Comparison of ENCODE assay signal across 9 cellular contexts in the genomic region with DNA sequence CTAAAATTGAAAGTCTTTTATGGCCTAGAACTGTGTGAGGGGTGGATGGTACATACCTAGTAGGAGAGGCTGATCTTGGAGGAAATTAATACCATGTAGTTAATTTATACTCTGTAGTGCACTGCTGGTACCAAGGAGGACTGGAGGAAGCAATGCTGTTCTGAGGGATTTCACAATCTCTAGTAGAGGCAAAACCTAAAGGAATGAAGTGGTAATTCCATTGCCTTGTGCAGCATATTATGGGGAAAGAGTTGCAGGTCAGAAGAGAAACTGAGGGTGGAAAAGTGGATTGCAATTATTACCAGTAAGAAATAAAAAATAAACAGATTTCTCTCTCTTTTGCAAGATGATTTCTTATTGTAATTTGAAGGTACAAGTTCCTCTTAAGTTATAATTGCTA. TPM values are rescaled to one million over a fixed set of nuclear protein-coding genes. Genes with fewer than 3 reads are reported as not detected.
A peak's percentile ranks its signal among the peaks of the same experiment; 100 is the strongest.
DNase-seq lines count a peak whose midpoint lies in the region; ATAC-seq and TF ChIP-seq lines count a peak whose summit lies in the region.
"Had no signal": no experiment of that assay in that cellular context is flagged by ENCODE, and none has a peak within 500 bp of the region (broad histone marks: within the 10 kb centered on the region; RNA-seq: fewer than 3 reads in every experiment).

No MANE protein-coding gene starts in this region.

- no peak overlapping the region for H3K27ac Mint-ChIP-seq in stimulated activated naive CD8-positive, alpha-beta T cell treated with anti-CD3 and anti-CD28 coated beads, Interleukin-15, Interleukin-2, amounts not matched to agents 100 ng/mL and 50 ng/mL, for 24 hours
- peak overlapping the region; percentile 35 for H3K27ac Mint-ChIP-seq in type B pancreatic cell

- no peaks in the 10 kb centered on the region for H3K27me3 Mint-ChIP-seq in stimulated activated naive CD8-positive, alpha-beta T cell treated with anti-CD3 and anti-CD28 coated beads, Interleukin-15, Interleukin-2, amounts not matched to agents 100 ng/mL and 50 ng/mL, for 24 hours
- H3K27me3 Mint-ChIP-seq in type B pancreatic cell, result no peaks in the 10 kb centered on the region

- H3K4me1 Mint-ChIP-seq in stimulated activated naive CD8-positive, alpha-beta T cell treated with anti-CD3 and anti-CD28 coated beads, Interleukin-15, Interleukin-2, amounts not matched to agents 100 ng/mL and 50 ng/mL, for 24 hours (ENCODE audit: low read depth), result peaks cover 40% of the 10 kb centered on the region
- H3K4me1 Mint-ChIP-seq in type B pancreatic cell (ENCODE audit: unreplicated experiment), result peaks cover 24% of the 10 kb centered on the region

- ATAC-seq in stimulated activated naive CD8-positive, alpha-beta T cell treated with anti-CD3 and anti-CD28 coated beads, Interleukin-15, Interleukin-2, amounts not matched to agents 100 U/mL and 50 U/mL, for 24 hours, result no peak

- peaks cover 0 to 27% (median 19%) of the 10 kb centered on the region in 3 donors for H3K4me1 ChIP-seq in esophagus squamous epithelium

- no peak overlapping the region for H3K4me3 ChIP-seq in esophagus squamous epithelium

- no peak for TF ChIP-seq POLR2A in esophagus squamous epithelium (IDR thresholded peaks at IDR 0.05)

- intact Hi-C loops in esophagus squamous epithelium (cut with DNase I), result no loop called here

- no peaks in the 10 kb centered on the region for H3K9me3 Mint-ChIP-seq in stimulated activated naive CD8-positive, alpha-beta T cell treated with anti-CD3 and anti-CD28 coated beads, Interleukin-15, Interleukin-2, amounts not matched to agents 100 ng/mL and 50 ng/mL, for 24 hours
- H3K9me3 Mint-ChIP-seq in type B pancreatic cell, result no peaks in the 10 kb centered on the region

- no peak for DNase-seq in stimulated activated naive CD8-positive, alpha-beta T cell treated with anti-CD3 and anti-CD28 coated beads, Interleukin-15, Interleukin-2, amounts not matched to agents 100 U/mL and 50 U/mL, for 24 hours
- peak; percentile 49 for DNase-seq in OCI-M1 (lab: John Stamatoyannopoulos, UW)
- peak; percentile 64 for DNase-seq in fibroblast of gingiva (ENCODE audit: low read depth)
- DNase-seq in type B pancreatic cell (ENCODE audit: extremely low spot score, unreplicated experiment), result no peak
- no peak for DNase-seq in esophagus squamous epithelium (lab: John Stamatoyannopoulos, UW)
- no peak for DNase-seq in NCI-H128 (lab: John Stamatoyannopoulos, UW; ENCODE audit: unreplicated experiment)
- DNase-seq in cortex of kidney (lab: John Stamatoyannopoulos, UW), result no peak
- DNase-seq: GF-D8 had no signal

- H3K27ac ChIP-seq in esophagus squamous epithelium, result no peak overlapping the region

- peaks cover 11% of the 10 kb centered on the region for H3K36me3 Mint-ChIP-seq in stimulated activated naive CD8-positive, alpha-beta T cell treated with anti-CD3 and anti-CD28 coated beads, Interleukin-15, Interleukin-2, amounts not matched to agents 100 ng/mL and 50 ng/mL, for 24 hours (ENCODE audit: low read depth)
- H3K36me3 Mint-ChIP-seq in type B pancreatic cell, result peaks cover 5% of the 10 kb centered on the region

- TF ChIP-seq CTCF in type B pancreatic cell (conservative IDR thresholded peaks at IDR 0.05) (no peak), esophagus squamous epithelium (IDR thresholded peaks at IDR 0.05) (no peak)

- no peaks in the 10 kb centered on the region for H3K27me3 ChIP-seq in esophagus squamous epithelium

- no peaks in the 10 kb centered on the region for H3K36me3 ChIP-seq in esophagus squamous epithelium

- peak overlapping the region; percentile 91 for H3K4me3 Mint-ChIP-seq in stimulated activated naive CD8-positive, alpha-beta T cell treated with anti-CD3 and anti-CD28 coated beads, Interleukin-15, Interleukin-2, amounts not matched to agents 100 ng/mL and 50 ng/mL, for 24 hours
- peak overlapping the region; percentile 93 for H3K4me3 Mint-ChIP-seq in type B pancreatic cell

- no peaks in the 10 kb centered on the region for H3K9me3 ChIP-seq in esophagus squamous epithelium

RNA-seq across cellular contexts. Expression of gene ABI2, which starts 2.2 kb away (rescaled TPM):
- total RNA-seq in type B pancreatic cell (ENCODE audit: low replicate concordance) (47.8 and 94.6 TPM in 2 replicates), esophagus squamous epithelium (10 to 100 TPM in 2 of 4 donors, 1 to 10 TPM in 2; 6.0 to 22.1 (median 10.4) TPM)

Comparison
In these comparisons a context has a peak if more than half of its experiments do, and no peak if none do; other contexts are left out.
1. DNase-seq: peak in OCI-M1 (single experiment) and fibroblast of gingiva (single experiment); none in stimulated activated naive CD8-positive, alpha-beta T cell treated with anti-CD3 and anti-CD28 coated beads, Interleukin-15, Interleukin-2, amounts not matched to agents 100 U/mL and 50 U/mL, for 24 hours (single experiment), type B pancreatic cell (single experiment), esophagus squamous epithelium (single experiment), NCI-H128 (single experiment) and cortex of kidney (single experiment).